In genomic region chrX:24014388-24015018, GRCh38 we compare ENCODE assay signal across 1 cellular context.
TF ChIP-seq lines count a peak whose summit lies in the region.

No MANE protein-coding gene starts in this region.

TF ChIP-seq in IMR-90, 13 proteins besides CTCF, POLR2A, EP300 and RAD21:
- no peak for TF ChIP-seq ELK1 (IDR thresholded peaks at IDR 0.05; ENCODE audit: borderline replicate concordance, low read depth, low read length)
- TF ChIP-seq RCOR1 (IDR thresholded peaks at IDR 0.05; ENCODE audit: insufficient replicate concordance, low read length), result no peak
- no peak for TF ChIP-seq BHLHE40 (IDR thresholded peaks at IDR 0.05; ENCODE audit: low read depth, low read length)
- no peak for TF ChIP-seq USF2 (IDR thresholded peaks at IDR 0.05; ENCODE audit: low read depth, low read length)
- no peak for TF ChIP-seq MAZ (IDR thresholded peaks at IDR 0.05; ENCODE audit: borderline replicate concordance, low read depth, low read length)
- no peak for TF ChIP-seq RFX5 (IDR thresholded peaks at IDR 0.05; ENCODE audit: low read depth, low read length)
